ENCODE assay signal across 15 cellular contexts in the genomic region with DNA sequence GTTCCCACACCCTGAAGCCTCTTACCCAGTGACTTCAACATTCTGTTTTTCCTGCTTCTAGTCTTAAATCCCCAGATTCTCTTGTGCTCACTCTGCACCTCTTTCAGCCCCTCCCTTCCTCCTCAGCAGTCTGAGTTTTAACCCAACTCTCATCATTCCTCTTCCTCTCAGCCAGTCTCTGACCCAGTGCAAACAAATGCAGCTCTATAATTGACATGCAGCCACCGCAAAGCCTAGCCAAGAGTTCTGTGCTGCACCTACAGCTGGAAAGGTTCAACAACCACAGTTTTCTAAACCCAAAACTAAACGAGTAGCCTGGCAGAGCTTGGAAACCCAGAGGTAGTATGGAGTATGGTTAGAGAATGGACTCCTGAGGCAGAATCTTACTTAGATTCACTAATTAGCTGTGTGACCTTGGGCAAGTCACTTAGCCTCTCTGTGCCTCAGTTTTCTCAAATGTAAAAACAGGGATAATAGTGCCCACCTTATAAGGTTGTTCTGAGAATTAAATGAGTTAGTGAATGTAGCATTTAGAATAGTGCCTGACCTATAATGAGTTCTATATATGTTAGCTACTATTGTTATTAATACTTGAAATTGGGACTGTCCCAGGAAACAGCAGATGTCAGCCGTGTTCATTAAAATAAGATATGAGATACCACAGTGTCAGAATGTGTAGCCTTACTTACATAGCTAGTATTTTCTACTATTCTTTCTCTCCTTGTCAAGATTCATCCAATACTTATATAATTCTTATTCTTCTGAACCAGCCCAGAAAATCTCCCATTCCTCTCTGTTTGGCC. TPM values are rescaled to one million over a fixed set of nuclear protein-coding genes. Genes with fewer than 3 reads are reported as not detected.
DNase-seq lines count a peak whose midpoint lies in the region; ATAC-seq, FAIRE-seq and TF ChIP-seq lines count a peak whose summit lies in the region.
"Had no signal": no experiment of that assay in that cellular context is flagged by ENCODE, and none has a peak within 500 bp of the region (broad histone marks: within the 10 kb centered on the region; RNA-seq: fewer than 3 reads in every experiment).

No MANE protein-coding gene starts in this region.

- peak; percentile 88 for FAIRE-seq in GM12891 (lab: Jason Lieb, UNC)

- peaks cover 52% of the 10 kb centered on the region for H3K4me1 Mint-ChIP-seq in activated naive CD8-positive, alpha-beta T cell treated with anti-CD3 and anti-CD28 coated beads, Interleukin-2, amount 50 U/mL, for 24 hours

- peaks cover 1% of the 10 kb centered on the region for H3K9me3 Mint-ChIP-seq in activated naive CD8-positive, alpha-beta T cell treated with anti-CD3 and anti-CD28 coated beads, Interleukin-2, amount 50 U/mL, for 24 hours
- H3K9me3 Mint-ChIP-seq: activated T-helper 2 cell treated with anti-CD3 and anti-CD28 coated beads, Interferon-gamma antibody, Interleukin-2, Interleukin-4, amounts not matched to agents 10 μg/mL and 5 μg/mL and 100 μg/mL, durations not matched to agents 14 hours and 24 hours and 36 hours had no signal

- no peaks in the 10 kb centered on the region for H3K27me3 Mint-ChIP-seq in activated naive CD8-positive, alpha-beta T cell treated with anti-CD3 and anti-CD28 coated beads, Interleukin-2, amount 50 U/mL, for 24 hours

- peaks cover 3% of the 10 kb centered on the region for H3K36me3 Mint-ChIP-seq in activated naive CD8-positive, alpha-beta T cell treated with anti-CD3 and anti-CD28 coated beads, Interleukin-2, amount 50 U/mL, for 24 hours (ENCODE audit: low read depth)

- H3K27ac Mint-ChIP-seq in activated naive CD8-positive, alpha-beta T cell treated with anti-CD3 and anti-CD28 coated beads, Interleukin-2, amount 50 U/mL, for 24 hours, result no peak overlapping the region
- H3K27ac Mint-ChIP-seq: activated T-helper 2 cell treated with anti-CD3 and anti-CD28 coated beads, Interferon-gamma antibody, Interleukin-2, Interleukin-4, amounts not matched to agents 10 μg/mL and 5 μg/mL and 100 μg/mL, durations not matched to agents 14 hours and 24 hours and 36 hours had no signal

- TF ChIP-seq POLR2A in GM12891 (IDR thresholded peaks at IDR 0.05; ENCODE audit: low read depth, low read length), result no peak

- TF ChIP-seq CTCF in omental fat pad (IDR thresholded peaks at IDR 0.05), result no peak

- ATAC-seq in GM19351 (IDR thresholded peaks at IDR 0.05; ENCODE audit: unreplicated experiment) (peak; percentile 34), HG03103 (IDR thresholded peaks at IDR 0.05; ENCODE audit: low read depth, unreplicated experiment) (peak; percentile 40), esophagus mucosa (peak; percentile 39), omental fat pad (ENCODE audit: low FRiP score) (no peak)
- no peak for ATAC-seq in activated naive CD8-positive, alpha-beta T cell treated with anti-CD3 and anti-CD28 coated beads, Interleukin-2, amount 50 U/mL, for 24 hours
- ATAC-seq: heart right ventricle had no signal

- H3K4me3 Mint-ChIP-seq in activated naive CD8-positive, alpha-beta T cell treated with anti-CD3 and anti-CD28 coated beads, Interleukin-2, amount 50 U/mL, for 24 hours, result no peak overlapping the region

- DNase-seq in GM12891 (ENCODE audit: insufficient read length, low spot score) (no peak), DMS53 (lab: John Stamatoyannopoulos, UW) (no peak), nucleus accumbens (lab: John Stamatoyannopoulos, UW) (no peak), omental fat pad (ENCODE audit: low spot score) (no peak)
- no peak for DNase-seq in activated naive CD8-positive, alpha-beta T cell treated with anti-CD3 and anti-CD28 coated beads, Interleukin-2, amount 50 U/mL, for 24 hours
- DNase-seq: brain microvascular endothelial cell; GF-D8; heart right ventricle; NCI-H1105; NCI-H748 treated with DMSO at 0.1 percent for 48 hours; stimulated activated naive CD4-positive, alpha-beta T cell had no signal

TF ChIP-seq in GM12891, 5 proteins besides CTCF, POLR2A, EP300 and RAD21:
- TF ChIP-seq SPI1 (IDR thresholded peaks at IDR 0.05; ENCODE audit: low read depth, low read length) (peak; percentile 33; the same call in 1 of the 2 replicates), POU2F2 (IDR thresholded peaks at IDR 0.05; ENCODE audit: low read depth, low read length) (no peak)

RNA-seq across cellular contexts. Expression of a gene that starts 3.5 kb away (rescaled TPM):
- 9.3 TPM for polyA plus RNA-seq in GM12891 (2012; ENCODE audit: low read depth, missing spikeins)
- 120 TPM for total RNA-seq in esophagus mucosa
- total RNA-seq in omental fat pad, result 10 to 100 TPM in 1 of 4 donors, 1 to 10 TPM in 3; 2.0 to 13.4 (median 3.3) TPM

Comparison
In these comparisons a context has a peak if more than half of its experiments do, and no peak if none do; other contexts are left out.
1. ATAC-seq: peak in GM19351 (single experiment), HG03103 (single experiment) and esophagus mucosa (single experiment); none in activated naive CD8-positive, alpha-beta T cell treated with anti-CD3 and anti-CD28 coated beads, Interleukin-2, amount 50 U/mL, for 24 hours (single experiment) and omental fat pad (single experiment).